ENCODE assay signal across 1 cellular context in genomic region chr1:200207711-200208126, GRCh38.
TF ChIP-seq lines count a peak whose summit lies in the region.

No MANE protein-coding gene starts in this region.

TF ChIP-seq in K562, 482 proteins besides CTCF, POLR2A, EP300 and RAD21 (continued from another document):
- TF ChIP-seq, protein P1, sequence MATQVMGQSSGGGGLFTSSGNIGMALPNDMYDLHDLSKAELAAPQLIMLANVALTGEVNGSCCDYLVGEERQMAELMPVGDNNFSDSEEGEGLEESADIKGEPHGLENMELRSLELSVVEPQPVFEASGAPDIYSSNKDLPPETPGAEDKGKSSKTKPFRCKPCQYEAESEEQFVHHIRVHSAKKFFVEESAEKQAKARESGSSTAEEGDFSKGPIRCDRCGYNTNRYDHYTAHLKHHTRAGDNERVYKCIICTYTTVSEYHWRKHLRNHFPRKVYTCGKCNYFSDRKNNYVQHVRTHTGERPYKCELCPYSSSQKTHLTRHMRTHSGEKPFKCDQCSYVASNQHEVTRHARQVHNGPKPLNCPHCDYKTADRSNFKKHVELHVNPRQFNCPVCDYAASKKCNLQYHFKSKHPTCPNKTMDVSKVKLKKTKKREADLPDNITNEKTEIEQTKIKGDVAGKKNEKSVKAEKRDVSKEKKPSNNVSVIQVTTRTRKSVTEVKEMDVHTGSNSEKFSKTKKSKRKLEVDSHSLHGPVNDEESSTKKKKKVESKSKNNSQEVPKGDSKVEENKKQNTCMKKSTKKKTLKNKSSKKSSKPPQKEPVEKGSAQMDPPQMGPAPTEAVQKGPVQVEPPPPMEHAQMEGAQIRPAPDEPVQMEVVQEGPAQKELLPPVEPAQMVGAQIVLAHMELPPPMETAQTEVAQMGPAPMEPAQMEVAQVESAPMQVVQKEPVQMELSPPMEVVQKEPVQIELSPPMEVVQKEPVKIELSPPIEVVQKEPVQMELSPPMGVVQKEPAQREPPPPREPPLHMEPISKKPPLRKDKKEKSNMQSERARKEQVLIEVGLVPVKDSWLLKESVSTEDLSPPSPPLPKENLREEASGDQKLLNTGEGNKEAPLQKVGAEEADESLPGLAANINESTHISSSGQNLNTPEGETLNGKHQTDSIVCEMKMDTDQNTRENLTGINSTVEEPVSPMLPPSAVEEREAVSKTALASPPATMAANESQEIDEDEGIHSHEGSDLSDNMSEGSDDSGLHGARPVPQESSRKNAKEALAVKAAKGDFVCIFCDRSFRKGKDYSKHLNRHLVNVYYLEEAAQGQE (CRISPR knock-in tag; IDR thresholded peaks at IDR 0.05; ENCODE audit: low read depth) = no peak
- 0 out of 2 replicates have a peak, but pooled peaks have one; percentile 29 for TF ChIP-seq MGA (IDR thresholded peaks at IDR 0.05)
- 0 out of 2 replicates have a peak, but pooled peaks have one; percentile 43 for TF ChIP-seq JUNB (CRISPR knock-in tag; conservative IDR thresholded peaks at IDR 0.05)
- TF ChIP-seq HNRNPK (IDR thresholded peaks at IDR 0.05; ENCODE audit: low read depth, low read length, poor library complexity, severe bottlenecking) = no peak
- no peak for TF ChIP-seq BMI1 (IDR thresholded peaks at IDR 0.05; ENCODE audit: low read length)
- no peak for TF ChIP-seq HCFC1 (IDR thresholded peaks at IDR 0.05; ENCODE audit: low read depth, low read length)
- TF ChIP-seq, protein P2, sequence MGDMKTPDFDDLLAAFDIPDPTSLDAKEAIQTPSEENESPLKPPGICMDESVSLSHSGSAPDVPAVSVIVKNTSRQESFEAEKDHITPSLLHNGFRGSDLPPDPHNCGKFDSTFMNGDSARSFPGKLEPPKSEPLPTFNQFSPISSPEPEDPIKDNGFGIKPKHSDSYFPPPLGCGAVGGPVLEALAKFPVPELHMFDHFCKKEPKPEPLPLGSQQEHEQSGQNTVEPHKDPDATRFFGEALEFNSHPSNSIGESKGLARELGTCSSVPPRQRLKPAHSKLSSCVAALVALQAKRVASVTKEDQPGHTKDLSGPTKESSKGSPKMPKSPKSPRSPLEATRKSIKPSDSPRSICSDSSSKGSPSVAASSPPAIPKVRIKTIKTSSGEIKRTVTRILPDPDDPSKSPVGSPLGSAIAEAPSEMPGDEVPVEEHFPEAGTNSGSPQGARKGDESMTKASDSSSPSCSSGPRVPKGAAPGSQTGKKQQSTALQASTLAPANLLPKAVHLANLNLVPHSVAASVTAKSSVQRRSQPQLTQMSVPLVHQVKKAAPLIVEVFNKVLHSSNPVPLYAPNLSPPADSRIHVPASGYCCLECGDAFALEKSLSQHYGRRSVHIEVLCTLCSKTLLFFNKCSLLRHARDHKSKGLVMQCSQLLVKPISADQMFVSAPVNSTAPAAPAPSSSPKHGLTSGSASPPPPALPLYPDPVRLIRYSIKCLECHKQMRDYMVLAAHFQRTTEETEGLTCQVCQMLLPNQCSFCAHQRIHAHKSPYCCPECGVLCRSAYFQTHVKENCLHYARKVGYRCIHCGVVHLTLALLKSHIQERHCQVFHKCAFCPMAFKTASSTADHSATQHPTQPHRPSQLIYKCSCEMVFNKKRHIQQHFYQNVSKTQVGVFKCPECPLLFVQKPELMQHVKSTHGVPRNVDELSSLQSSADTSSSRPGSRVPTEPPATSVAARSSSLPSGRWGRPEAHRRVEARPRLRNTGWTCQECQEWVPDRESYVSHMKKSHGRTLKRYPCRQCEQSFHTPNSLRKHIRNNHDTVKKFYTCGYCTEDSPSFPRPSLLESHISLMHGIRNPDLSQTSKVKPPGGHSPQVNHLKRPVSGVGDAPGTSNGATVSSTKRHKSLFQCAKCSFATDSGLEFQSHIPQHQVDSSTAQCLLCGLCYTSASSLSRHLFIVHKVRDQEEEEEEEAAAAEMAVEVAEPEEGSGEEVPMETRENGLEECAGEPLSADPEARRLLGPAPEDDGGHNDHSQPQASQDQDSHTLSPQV (IDR thresholded peaks at IDR 0.05) = 0 out of 2 replicates have a peak, but pooled peaks have one; percentile 62
- TF ChIP-seq ARID1B (IDR thresholded peaks at IDR 0.05) = peak; percentile 63
- no peak for TF ChIP-seq ZNF347 (CRISPR knock-in tag; IDR thresholded peaks at IDR 0.05; ENCODE audit: low read depth)
- no peak for TF ChIP-seq ETS2 (tag; IDR thresholded peaks at IDR 0.05; ENCODE audit: borderline replicate concordance, poor library complexity, severe bottlenecking)
- no peak for TF ChIP-seq ZKSCAN1 (IDR thresholded peaks at IDR 0.05; ENCODE audit: low read depth, low read length)
- TF ChIP-seq DPF2 (IDR thresholded peaks at IDR 0.05) = peak; percentile 78; the same call in 1 of the 2 replicates
- TF ChIP-seq ETV1 (tag; conservative IDR thresholded peaks at IDR 0.05; ENCODE audit: low read depth) = no peak
- peak in 1 of 2 experiments; percentile 36; a peak in 1 of 4 replicates for TF ChIP-seq TRIM24 (IDR thresholded peaks at IDR 0.05)
- TF ChIP-seq PTRF (tag; IDR thresholded peaks at IDR 0.05) = no peak
- TF ChIP-seq FOS (IDR thresholded peaks at IDR 0.05; ENCODE audit: extremely low read depth, insufficient read length) = no peak
- no peak for TF ChIP-seq ELK1 (CRISPR knock-in tag; IDR thresholded peaks at IDR 0.05)
- TF ChIP-seq JUN (IDR thresholded peaks at IDR 0.05; ENCODE audit: borderline replicate concordance, low read depth, low read length) = 0 out of 2 replicates have a peak, but pooled peaks have one; percentile 9
- no peak for TF ChIP-seq JUN (CRISPR knock-in tag; IDR thresholded peaks at IDR 0.05; ENCODE audit: borderline replicate concordance)
- TF ChIP-seq PRPF4 (IDR thresholded peaks at IDR 0.05; ENCODE audit: insufficient read depth, low read depth, low read length, poor library complexity, severe bottlenecking) = no peak
- no peak for TF ChIP-seq ZNF41 (CRISPR knock-in tag; conservative IDR thresholded peaks at IDR 0.05)
- TF ChIP-seq ATF3 (IDR thresholded peaks at IDR 0.05) = peak; percentile 92
- TF ChIP-seq ATF3 (CRISPR knock-in tag; conservative IDR thresholded peaks at IDR 0.05) = no peak
- TF ChIP-seq, protein P3, sequence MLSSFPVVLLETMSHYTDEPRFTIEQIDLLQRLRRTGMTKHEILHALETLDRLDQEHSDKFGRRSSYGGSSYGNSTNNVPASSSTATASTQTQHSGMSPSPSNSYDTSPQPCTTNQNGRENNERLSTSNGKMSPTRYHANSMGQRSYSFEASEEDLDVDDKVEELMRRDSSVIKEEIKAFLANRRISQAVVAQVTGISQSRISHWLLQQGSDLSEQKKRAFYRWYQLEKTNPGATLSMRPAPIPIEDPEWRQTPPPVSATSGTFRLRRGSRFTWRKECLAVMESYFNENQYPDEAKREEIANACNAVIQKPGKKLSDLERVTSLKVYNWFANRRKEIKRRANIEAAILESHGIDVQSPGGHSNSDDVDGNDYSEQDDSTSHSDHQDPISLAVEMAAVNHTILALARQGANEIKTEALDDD (IDR thresholded peaks at IDR 0.05) = 0 out of 2 replicates have a peak, but pooled peaks have one; percentile 15
- TF ChIP-seq SMARCE1 (IDR thresholded peaks at IDR 0.05) = 0 out of 2 replicates have a peak, but pooled peaks have one; percentile 35
- peak in 1 of 2 experiments; percentile 18; a peak in 1 of 4 replicates for TF ChIP-seq KDM1A (IDR thresholded peaks at IDR 0.05)
- no peak for TF ChIP-seq NR2C2 (CRISPR knock-in tag; IDR thresholded peaks at IDR 0.05)
- peak; percentile 63 for TF ChIP-seq NR2C2 (tag; IDR thresholded peaks at IDR 0.05)
- TF ChIP-seq BCOR (IDR thresholded peaks at IDR 0.05) = no peak
